ENCODE assay signal across 8 cellular contexts in genomic region chr5:44536650-44537260, GRCh38.
DNase-seq lines count a peak whose midpoint lies in the region; ATAC-seq, FAIRE-seq and TF ChIP-seq lines count a peak whose summit lies in the region.

No MANE protein-coding gene starts in this region.

- peak; percentile 3 for DNase-seq in stimulated activated naive CD8-positive, alpha-beta T cell treated with anti-CD3 and anti-CD28 coated beads, Interleukin-15, Interleukin-2, amounts not matched to agents 100 U/mL and 50 U/mL, for 24 hours
- no peak for DNase-seq in stimulated activated naive CD8-positive, alpha-beta T cell treated with anti-CD3 and anti-CD28 coated beads, Interleukin-15, amount 100 ng/mL, for 72 hours
- DNase-seq in activated CD8-positive, alpha-beta T cell treated with anti-CD3 and anti-CD28 coated beads for 36 hours = peak; percentile 25
- DNase-seq in iPS-NIHi11 (ENCODE audit: low spot score) (peak; percentile 72), urothelium cell line (ENCODE audit: low spot score) (peak; percentile 30), sciatic nerve (ENCODE audit: low spot score) (no peak)

- ATAC-seq in stimulated activated naive CD8-positive, alpha-beta T cell treated with anti-CD3 and anti-CD28 coated beads, Interleukin-15, Interleukin-2, amounts not matched to agents 100 U/mL and 50 U/mL, for 24 hours = no peak
- no peak for ATAC-seq in stimulated activated naive CD8-positive, alpha-beta T cell treated with anti-CD3 and anti-CD28 coated beads, Interleukin-15, amount 100 ng/mL, for 72 hours
- ATAC-seq in activated CD8-positive, alpha-beta T cell treated with anti-CD3 and anti-CD28 coated beads for 36 hours = no peak
- ATAC-seq in sciatic nerve (no peak), GM21381 (IDR thresholded peaks at IDR 0.05; ENCODE audit: unreplicated experiment) (no peak)

- no peak overlapping the region for H3K27ac Mint-ChIP-seq in stimulated activated naive CD8-positive, alpha-beta T cell treated with anti-CD3 and anti-CD28 coated beads, Interleukin-15, amount 100 ng/mL, for 72 hours
- H3K27ac Mint-ChIP-seq in activated CD8-positive, alpha-beta T cell treated with anti-CD3 and anti-CD28 coated beads for 36 hours = no peak overlapping the region

- FAIRE-seq in urothelium cell line (lab: Jason Lieb, UNC) = no peak

- POLR2A ChIA-PET in activated CD8-positive, alpha-beta T cell treated with anti-CD3 and anti-CD28 coated beads for 36 hours (lab: Charles Lee) = no interaction called here

- H3K36me3 Mint-ChIP-seq in activated CD8-positive, alpha-beta T cell treated with anti-CD3 and anti-CD28 coated beads for 36 hours (ENCODE audit: low read depth) = no peaks in the 10 kb centered on the region

- no peaks in the 10 kb centered on the region for H3K9me3 Mint-ChIP-seq in stimulated activated naive CD8-positive, alpha-beta T cell treated with anti-CD3 and anti-CD28 coated beads, Interleukin-15, amount 100 ng/mL, for 72 hours
- H3K9me3 Mint-ChIP-seq in activated CD8-positive, alpha-beta T cell treated with anti-CD3 and anti-CD28 coated beads for 36 hours = peaks cover 4% of the 10 kb centered on the region

- intact Hi-C loops in activated CD8-positive, alpha-beta T cell treated with anti-CD3 and anti-CD28 coated beads for 36 hours (cut with micrococcal nuclease) = loop anchor here (10.0 kb wide), 1 partner anchor 238 kb away; no protein-coding TSS in a partner anchor
- intact Hi-C loops in sciatic nerve (cut with DNase I) = no loop called here

- TF ChIP-seq CTCF in activated CD8-positive, alpha-beta T cell treated with anti-CD3 and anti-CD28 coated beads for 36 hours (IDR thresholded peaks at IDR 0.05) = peak; percentile 71

- peak; percentile 67 for TF ChIP-seq RAD21 in Ishikawa (IDR thresholded peaks at IDR 0.05; ENCODE audit: low read depth)

- TF ChIP-seq EP300 in Ishikawa (IDR thresholded peaks at IDR 0.05; ENCODE audit: borderline replicate concordance) = no peak

- no peak overlapping the region for H3K4me3 Mint-ChIP-seq in stimulated activated naive CD8-positive, alpha-beta T cell treated with anti-CD3 and anti-CD28 coated beads, Interleukin-15, amount 100 ng/mL, for 72 hours
- H3K4me3 Mint-ChIP-seq in activated CD8-positive, alpha-beta T cell treated with anti-CD3 and anti-CD28 coated beads for 36 hours = no peak overlapping the region

- H3K4me1 Mint-ChIP-seq in stimulated activated naive CD8-positive, alpha-beta T cell treated with anti-CD3 and anti-CD28 coated beads, Interleukin-15, amount 100 ng/mL, for 72 hours = no peaks in the 10 kb centered on the region
- no peaks in the 10 kb centered on the region for H3K4me1 Mint-ChIP-seq in activated CD8-positive, alpha-beta T cell treated with anti-CD3 and anti-CD28 coated beads for 36 hours (ENCODE audit: low read depth)

- CTCF ChIA-PET in activated CD8-positive, alpha-beta T cell treated with anti-CD3 and anti-CD28 coated beads for 36 hours (lab: Charles Lee) = interaction anchor here (0.8 to 1.1 kb wide), 3 partner anchors 11 to 237 kb away, joined by 3 to 4 read pairs (median 3); no protein-coding TSS in a partner anchor

- H3K27me3 Mint-ChIP-seq in stimulated activated naive CD8-positive, alpha-beta T cell treated with anti-CD3 and anti-CD28 coated beads, Interleukin-15, amount 100 ng/mL, for 72 hours = no peaks in the 10 kb centered on the region
- H3K27me3 Mint-ChIP-seq in activated CD8-positive, alpha-beta T cell treated with anti-CD3 and anti-CD28 coated beads for 36 hours = no peaks in the 10 kb centered on the region

TF ChIP-seq in Ishikawa, 13 proteins besides CTCF, POLR2A, EP300 and RAD21:
- TF ChIP-seq REST (IDR thresholded peaks at IDR 0.05; ENCODE audit: low read depth) (no peak), USF1 (IDR thresholded peaks at IDR 0.05) (no peak), CREB1 (IDR thresholded peaks at IDR 0.05; ENCODE audit: low read depth) (no peak), NFIC (IDR thresholded peaks at IDR 0.05) (no peak), EGR1 (IDR thresholded peaks at IDR 0.05) (no peak), MAX (IDR thresholded peaks at IDR 0.05) (no peak), TAF1 (IDR thresholded peaks at IDR 0.05; ENCODE audit: low read depth) (no peak)
TF ChIP-seq in Ishikawa: peak in this region for 0.

Comparison
In these comparisons a context has a peak if more than half of its experiments do, and no peak if none do; other contexts are left out.
1. DNase-seq: peak in stimulated activated naive CD8-positive, alpha-beta T cell treated with anti-CD3 and anti-CD28 coated beads, Interleukin-15, Interleukin-2, amounts not matched to agents 100 U/mL and 50 U/mL, for 24 hours (single experiment), activated CD8-positive, alpha-beta T cell treated with anti-CD3 and anti-CD28 coated beads for 36 hours (single experiment), iPS-NIHi11 (single experiment) and urothelium cell line (single experiment); none in stimulated activated naive CD8-positive, alpha-beta T cell treated with anti-CD3 and anti-CD28 coated beads, Interleukin-15, amount 100 ng/mL, for 72 hours (0 of 2) and sciatic nerve (single experiment).